ENCODE assay signal across 10 cellular contexts in genomic region chr19:55387736-55388497, GRCh38. TPM values are rescaled to one million over a fixed set of nuclear protein-coding genes. Genes with fewer than 3 reads are reported as not detected.
DNase-seq lines count a peak whose midpoint lies in the region; ATAC-seq and TF ChIP-seq lines count a peak whose summit lies in the region.
"Had no signal": no experiment of that assay in that cellular context is flagged by ENCODE, and none has a peak within 500 bp of the region (broad histone marks: within the 10 kb centered on the region; RNA-seq: fewer than 3 reads in every experiment).

No MANE protein-coding gene starts in this region.

- peaks cover 21% of the 10 kb centered on the region for H3K79me2 ChIP-seq in SU-DHL-6 (ENCODE audit: insufficient read depth, low read length)
- H3K79me2 ChIP-seq in fibroblast of lung (ENCODE audit: control insufficient read depth, insufficient read depth, low read length) = peaks cover 46% of the 10 kb centered on the region

- ATAC-seq in GM21737 (IDR thresholded peaks at IDR 0.05; ENCODE audit: unreplicated experiment) = no peak

- H3K4me3 Mint-ChIP-seq in T-helper 1 cell treated with Interleukin-12 subunit alpha and Interleukin-12 subunit beta and Interleukin-4 antibody, amounts not matched to agents 30 μg/mL and 1 μg/mL, for 36 hours = peak overlapping the region; percentile 98

- H3K36me3 ChIP-seq in SU-DHL-6 (ENCODE audit: low read length) (peaks cover 31% of the 10 kb centered on the region), fibroblast of lung (ENCODE audit: control insufficient read depth, insufficient read depth, low read length) (peaks cover 29% of the 10 kb centered on the region), skeletal muscle satellite cell (ENCODE audit: insufficient read depth, low read length) (peaks cover 61% of the 10 kb centered on the region)

- H3K9ac ChIP-seq in SU-DHL-6 (ENCODE audit: low read length) = peak overlapping the region; percentile 98
- H3K9ac ChIP-seq in fibroblast of lung (ENCODE audit: insufficient read depth, low read length) = no peak overlapping the region
- H3K9ac ChIP-seq in skeletal muscle satellite cell (ENCODE audit: low read depth, low read length) = peak overlapping the region; percentile 99

- peak overlapping the region; percentile 90 for H3K4me3 ChIP-seq in SU-DHL-6 (ENCODE audit: insufficient read depth, low read length, poor library complexity, severe bottlenecking)
- H3K4me3 ChIP-seq in fibroblast of lung (replicated peaks in 1 of 4; ENCODE audit: control extremely low read depth in 1 of 4, insufficient read depth in 1 of 4, low read depth in 3 of 4, low read length in 4 of 4) = peak overlapping the region; percentile 50 to 98 (median 88)
- peak overlapping the region; percentile 97 for H3K4me3 ChIP-seq in skeletal muscle satellite cell (ENCODE audit: low read length)

- H3K27me3 Mint-ChIP-seq in T-helper 1 cell treated with Interleukin-12 subunit alpha and Interleukin-12 subunit beta and Interleukin-4 antibody, amounts not matched to agents 30 μg/mL and 1 μg/mL, for 36 hours (ENCODE audit: low read depth) = no peaks in the 10 kb centered on the region

- H4K20me1 ChIP-seq in SU-DHL-6 (ENCODE audit: low read depth, low read length) (peaks cover 26% of the 10 kb centered on the region), fibroblast of lung (ENCODE audit: control insufficient read depth, extremely low read depth, insufficient read depth, low read length) (peaks cover 3% of the 10 kb centered on the region)

- H3K4me1 ChIP-seq in fibroblast of lung (ENCODE audit: control insufficient read depth, extremely low read depth, insufficient read depth, low read length) = peaks cover 22% of the 10 kb centered on the region
- peaks cover 41% of the 10 kb centered on the region for H3K4me1 ChIP-seq in skeletal muscle satellite cell (ENCODE audit: control insufficient read depth, insufficient read depth, low read length)

- H3K4me2 ChIP-seq in SU-DHL-6 (ENCODE audit: low read depth, low read length, poor library complexity, severe bottlenecking) (peak overlapping the region; percentile 92), fibroblast of lung (ENCODE audit: extremely low read depth, insufficient read depth, low read length) (peak overlapping the region; percentile 94), skeletal muscle satellite cell (ENCODE audit: low read length) (peak overlapping the region; percentile 96)

- DNase-seq in T-helper 1 cell (no peak), fibroblast of lung (ENCODE audit: low read depth in 2 of 2) (no peak), RPMI8226 (no peak), SKM-1 (lab: John Stamatoyannopoulos, UW; ENCODE audit: unreplicated experiment) (no peak)
- DNase-seq: ACHN, NCI-H1417 treated with DMSO at 0.1 percent for 48 hours had no signal

- no peaks in the 10 kb centered on the region for H3K9me2 ChIP-seq in SU-DHL-6 (replicated peaks; ENCODE audit: insufficient read depth, low read length)

- H3K9me3 ChIP-seq in SU-DHL-6 (ENCODE audit: insufficient read depth, low read length) = no peaks in the 10 kb centered on the region
- H3K9me3 ChIP-seq in fibroblast of lung (ENCODE audit: control insufficient read depth, insufficient read depth, low read depth, low read length) = no peaks in the 10 kb centered on the region
- H3K9me3 ChIP-seq in skeletal muscle satellite cell (replicated peaks; ENCODE audit: low read length) = no peaks in the 10 kb centered on the region

- peaks cover 56% of the 10 kb centered on the region for H3F3A ChIP-seq in SU-DHL-6 (ENCODE audit: insufficient read depth)

- H3K4me1 Mint-ChIP-seq in T-helper 1 cell treated with Interleukin-12 subunit alpha and Interleukin-12 subunit beta and Interleukin-4 antibody, amounts not matched to agents 30 μg/mL and 1 μg/mL, for 36 hours (ENCODE audit: low read depth) = peaks cover 29% of the 10 kb centered on the region

- no peak for TF ChIP-seq CTCF in SU-DHL-6 (IDR thresholded peaks at IDR 0.05; ENCODE audit: insufficient read depth, low read length, poor library complexity, severe bottlenecking)
- TF ChIP-seq CTCF in fibroblast of lung (conservative IDR thresholded peaks at IDR 0.05 in 1 of 2, IDR thresholded peaks at IDR 0.05 in 1 of 2; ENCODE audit: low read depth in 1 of 2, low read length in 2 of 2) = no peak

- H3K27ac Mint-ChIP-seq in T-helper 1 cell treated with Interleukin-12 subunit alpha and Interleukin-12 subunit beta and Interleukin-4 antibody, amounts not matched to agents 30 μg/mL and 1 μg/mL, for 36 hours = no peak overlapping the region

- H3K36me3 Mint-ChIP-seq in T-helper 1 cell treated with Interleukin-12 subunit alpha and Interleukin-12 subunit beta and Interleukin-4 antibody, amounts not matched to agents 30 μg/mL and 1 μg/mL, for 36 hours (ENCODE audit: low read depth) = peaks cover 44% of the 10 kb centered on the region

- H2AFZ ChIP-seq in SU-DHL-6 (ENCODE audit: low read depth, low read length, severe bottlenecking) (no peak overlapping the region), fibroblast of lung (ENCODE audit: low read length) (no peak overlapping the region)

- H3K27me3 ChIP-seq in SU-DHL-6 (ENCODE audit: low read length) (no peaks in the 10 kb centered on the region), fibroblast of lung (ENCODE audit: control insufficient read depth, insufficient read depth, low read length) (no peaks in the 10 kb centered on the region), skeletal muscle satellite cell (ENCODE audit: control insufficient read depth, insufficient read depth, low read length) (no peaks in the 10 kb centered on the region)

- no peak overlapping the region for H3K27ac ChIP-seq in SU-DHL-6 (ENCODE audit: low read depth, low read length)
- no peak overlapping the region for H3K27ac ChIP-seq in fibroblast of lung (ENCODE audit: insufficient read depth, low read length)

- H3K9me3 Mint-ChIP-seq in T-helper 1 cell treated with Interleukin-12 subunit alpha and Interleukin-12 subunit beta and Interleukin-4 antibody, amounts not matched to agents 30 μg/mL and 1 μg/mL, for 36 hours = no peaks in the 10 kb centered on the region

RNA-seq across cellular contexts. Expression of gene RPL28, which starts 2.2 kb away (rescaled TPM):
- total RNA-seq in fibroblast of lung = 146 and 168 TPM in 2 replicates
- 548 and 665 TPM in 2 replicates for polyA plus RNA-seq in fibroblast of lung
- 2,843 and 2,858 TPM in 2 replicates for polyA plus RNA-seq in fibroblast of lung (2012)
- 715 and 824 TPM in 2 replicates for polyA minus RNA-seq in fibroblast of lung (ENCODE audit: low replicate concordance)
- total RNA-seq in skeletal muscle satellite cell (2012; rRNA removed) = 343 and 532 TPM in 2 replicates

RNA-seq across cellular contexts. Expression of gene TMEM238, which starts 3.8 kb away (rescaled TPM):
- total RNA-seq in fibroblast of lung = 0.26 and 0.33 TPM in 2 replicates
- not detected in 2 replicates for polyA plus RNA-seq in fibroblast of lung
- polyA plus RNA-seq in fibroblast of lung (2012) = 0.15 TPM in 1 of 2 replicates, not detected in the other
- polyA minus RNA-seq in fibroblast of lung (ENCODE audit: low replicate concordance) = not detected in 2 replicates
- not detected in 2 replicates for total RNA-seq in skeletal muscle satellite cell (2012; rRNA removed)

RNA-seq across cellular contexts. Expression of gene TMEM190, which starts 11.3 kb away (rescaled TPM):
- total RNA-seq in fibroblast of lung = not detected in 2 replicates
- polyA plus RNA-seq in fibroblast of lung = 0.14 TPM in 1 of 2 replicates, not detected in the other
- polyA plus RNA-seq in fibroblast of lung (2012) = not detected in 2 replicates
- not detected in 2 replicates for polyA minus RNA-seq in fibroblast of lung (ENCODE audit: low replicate concordance)
- not detected in 2 replicates for total RNA-seq in skeletal muscle satellite cell (2012; rRNA removed)

RNA-seq across cellular contexts. Expression of gene IL11, which starts 17.7 kb away (rescaled TPM):
- total RNA-seq in fibroblast of lung = 0.66 and 1.0 TPM in 2 replicates
- polyA plus RNA-seq in fibroblast of lung = 1.2 and 1.3 TPM in 2 replicates
- 1.9 and 2.2 TPM in 2 replicates for polyA plus RNA-seq in fibroblast of lung (2012)
- polyA minus RNA-seq in fibroblast of lung (ENCODE audit: low replicate concordance) = 0.96 and 1.1 TPM in 2 replicates
- 1.0 and 6.8 TPM in 2 replicates for total RNA-seq in skeletal muscle satellite cell (2012; rRNA removed)

RNA-seq across cellular contexts. Expression of gene UBE2S, which starts 19.7 kb away (rescaled TPM):
- 37.5 and 41.0 TPM in 2 replicates for total RNA-seq in fibroblast of lung
- 25.4 and 74.6 TPM in 2 replicates for polyA plus RNA-seq in fibroblast of lung
- polyA plus RNA-seq in fibroblast of lung (2012) = 34.8 and 92.1 TPM in 2 replicates
- 93.5 and 271 TPM in 2 replicates for polyA minus RNA-seq in fibroblast of lung (ENCODE audit: low replicate concordance)
- total RNA-seq in skeletal muscle satellite cell (2012; rRNA removed) = 80.6 and 158 TPM in 2 replicates
